Comparison of ENCODE assay signal across 19 cellular contexts in the genomic region with DNA sequence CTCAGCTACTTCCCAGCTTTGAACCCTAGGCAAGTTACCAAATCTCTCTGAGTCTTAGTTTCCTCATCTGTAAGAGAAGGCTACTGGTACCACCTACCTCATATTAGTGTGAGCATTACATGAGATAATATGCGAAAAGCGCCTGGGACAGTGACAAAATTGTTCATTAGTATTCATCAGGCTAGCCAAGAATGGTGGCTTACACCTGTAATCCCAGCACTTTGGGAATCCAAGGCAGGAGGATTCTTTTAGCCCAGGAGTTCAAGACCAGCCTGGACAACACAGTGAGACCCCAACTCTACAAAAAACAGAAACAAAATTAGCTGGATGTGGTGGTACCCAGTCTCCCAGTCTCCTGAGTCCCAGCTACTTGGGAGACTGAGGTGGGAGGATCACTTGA. TPM values are rescaled to one million over a fixed set of nuclear protein-coding genes. Genes with fewer than 3 reads are reported as not detected.
DNase-seq lines count a peak whose midpoint lies in the region; ATAC-seq and TF ChIP-seq lines count a peak whose summit lies in the region.
"Had no signal": no experiment of that assay in that cellular context is flagged by ENCODE, and none has a peak within 500 bp of the region (broad histone marks: within the 10 kb centered on the region; RNA-seq: fewer than 3 reads in every experiment).

No MANE protein-coding gene starts in this region.

- no peak overlapping the region for H4K5ac ChIP-seq in IMR-90 (ENCODE audit: low read depth, low read length)

- no peak for TF ChIP-seq RAD21 in IMR-90 (IDR thresholded peaks at IDR 0.05; ENCODE audit: low read length)

- dilution Hi-C loops in IMR-90 (cut with HindIII; ENCODE audit: low sequenced_read_pairs, unreplicated experiment): no loop called here
- dilution Hi-C loops in mammary epithelial cell (cut with HindIII; ENCODE audit: low sequenced_read_pairs): loop anchor here (10.0 kb wide), 1 partner anchor 156 kb away; no protein-coding TSS in a partner anchor

- peaks cover 36% of the 10 kb centered on the region for H3K9me1 ChIP-seq in IMR-90 (ENCODE audit: insufficient read depth, low read length)

- no peak overlapping the region for H3K56ac ChIP-seq in IMR-90 (ENCODE audit: extremely low read depth, insufficient read depth, low read length)

- H3K27me3 ChIP-seq in IMR-90 (ENCODE audit: control insufficient read depth, insufficient read depth, low read length) (no peaks in the 10 kb centered on the region), mammary epithelial cell (ENCODE audit: insufficient read depth, low read length) (no peaks in the 10 kb centered on the region), mucosa of stomach (ENCODE audit: control insufficient read depth, insufficient read depth, low read length) (no peaks in the 10 kb centered on the region), testis (no peaks in the 10 kb centered on the region), HAP-1 (ENCODE audit: low read depth) (no peaks in the 10 kb centered on the region)
- H3K27me3 ChIP-seq: BE2C, neural progenitor cell had no signal

- peak overlapping the region; percentile 52; the same call in 1 of the 2 replicates for H2BK20ac ChIP-seq in IMR-90 (ENCODE audit: low read depth, low read length)

- BruUV-seq in IMR-90 (replicated peaks; lab: Mats Ljungman, UMichigan) (no TSS peak), mammary epithelial cell (replicated peaks; lab: Mats Ljungman, UMichigan) (no TSS peak)

- intact Hi-C loops in IMR-90 (cut with micrococcal nuclease) (no loop called here), mammary epithelial cell (cut with micrococcal nuclease) (loop anchor here (1.0 kb wide), 1 partner anchor 20 kb away; no protein-coding TSS in a partner anchor), testis (cut with DNase I; ENCODE audit: low total_unique reads) (loop anchor here (10.0 kb wide), 1 partner anchor 354 kb away; no protein-coding TSS in a partner anchor)

- peak overlapping the region in 1 of 2 experiments; percentile 26; a peak in 1 of 4 replicates for H4K8ac ChIP-seq in IMR-90 (ENCODE audit: low read depth in 2 of 2, low read length in 2 of 2)

- no peak overlapping the region for H3K23ac ChIP-seq in IMR-90 (ENCODE audit: low read depth, low read length)

- no peaks in the 10 kb centered on the region for H3K9me3 ChIP-seq in IMR-90 (ENCODE audit: control insufficient read depth, insufficient read depth, low read length)
- no peaks in the 10 kb centered on the region for H3K9me3 ChIP-seq in mammary epithelial cell (replicated peaks; ENCODE audit: insufficient read depth, low read length)
- H3K9me3 ChIP-seq in mucosa of stomach (ENCODE audit: control insufficient read depth, low read length): no peaks in the 10 kb centered on the region
- H3K9me3 ChIP-seq in testis: no peaks in the 10 kb centered on the region
- H3K9me3 ChIP-seq in HAP-1: no peaks in the 10 kb centered on the region
- H3K9me3 ChIP-seq: BE2C had no signal

- CTCF ChIA-PET in IMR-90 (lab: Yijun Ruan, JAX) (no interaction called here), mammary epithelial cell (lab: Charles Lee; ENCODE audit: low non-redundant PET) (no interaction called here)

- no peak overlapping the region for H2BK15ac ChIP-seq in IMR-90 (ENCODE audit: low read depth, low read length)

- no peak overlapping the region for H3K4me3 ChIP-seq in IMR-90 (ENCODE audit: insufficient read depth, low read depth, low read length)
- H3K4me3 ChIP-seq in mammary epithelial cell (replicated peaks in 1 of 3; ENCODE audit: insufficient read depth in 1 of 3, low read depth in 2 of 3, low read length in 3 of 3): no peak overlapping the region
- no peak overlapping the region for H3K4me3 ChIP-seq in mucosa of stomach (ENCODE audit: low read length)
- H3K4me3 ChIP-seq in testis: no peak overlapping the region
- H3K4me3 ChIP-seq in HAP-1: no peak overlapping the region
- H3K4me3 ChIP-seq: neural progenitor cell had no signal

- 100% methylated on average over 2 of the region's 2 CpGs; no CpG with 5 or more reads in 1 of the 2 experiments for WGBS in IMR-90 (ENCODE audit: extremely low coverage in 2 of 2, insufficient read length in 1 of 2), 2 experiments
- 97% methylated on average over 2 of the region's 2 CpGs for WGBS in mammary epithelial cell (ENCODE audit: low coverage, missing lambda C conversion rate)
- WGBS in testis, 2 donors: 85% methylated on average over 2 of the region's 2 CpGs

- H3K4me2 ChIP-seq in IMR-90 (ENCODE audit: low read depth, low read length) (no peak overlapping the region), mammary epithelial cell (ENCODE audit: insufficient read depth, low read depth, low read length) (no peak overlapping the region)
- H3K4me2 ChIP-seq: KMS-11, neural progenitor cell had no signal

- H2AK9ac ChIP-seq in IMR-90 (replicated peaks; ENCODE audit: low read depth, low read length, poor library complexity): no peak overlapping the region

- H2BK120ac ChIP-seq in IMR-90 (ENCODE audit: low read depth, low read length): peak overlapping the region; percentile 91; the same call in 1 of the 2 replicates

- no peak for TF ChIP-seq CTCF in IMR-90 (conservative IDR thresholded peaks at IDR 0.05; ENCODE audit: low read depth, low read length)
- no peak for TF ChIP-seq CTCF in mammary epithelial cell (conservative IDR thresholded peaks at IDR 0.05 in 1 of 2, IDR thresholded peaks at IDR 0.05 in 1 of 2; ENCODE audit: extremely low read depth in 1 of 2, insufficient read depth in 1 of 2, low read depth in 1 of 2, low read length in 2 of 2)
- no peak for TF ChIP-seq CTCF in testis (IDR thresholded peaks at IDR 0.05)

- peaks cover 41% of the 10 kb centered on the region for H3K4me1 ChIP-seq in IMR-90 (ENCODE audit: control insufficient read depth, insufficient read depth, low read length)
- H3K4me1 ChIP-seq in mammary epithelial cell (ENCODE audit: insufficient read depth, low read length): peaks cover 65% of the 10 kb centered on the region
- peaks cover 69% of the 10 kb centered on the region for H3K4me1 ChIP-seq in mucosa of stomach (ENCODE audit: control insufficient read depth, insufficient read depth, low read length)
- H3K4me1 ChIP-seq in testis: peaks cover 48% of the 10 kb centered on the region
- peaks cover 15% of the 10 kb centered on the region for H3K4me1 ChIP-seq in HAP-1

- H3K18ac ChIP-seq in IMR-90 (ENCODE audit: low read depth, low read length): no peak overlapping the region

- H3K9ac ChIP-seq in IMR-90 (ENCODE audit: low read depth, low read length): no peak overlapping the region
- no peak overlapping the region for H3K9ac ChIP-seq in mammary epithelial cell (ENCODE audit: insufficient read depth, low read length)
- peak overlapping the region; percentile 38 for H3K9ac ChIP-seq in mucosa of stomach (ENCODE audit: low read length)
- H3K9ac ChIP-seq: KMS-11, neural progenitor cell had no signal

- in situ Hi-C loops in IMR-90 (cut with MboI; ENCODE audit: low sequenced_read_pairs): no loop called here
- in situ Hi-C loops in mammary epithelial cell (cut with MboI; ENCODE audit: low sequenced_read_pairs in 2 of 2): no loop called here
- in situ Hi-C loops in HAP-1 (cut with MboI; ENCODE audit: low sequenced_read_pairs): loop anchor here (10.0 kb wide), 1 partner anchor 54 kb away; no protein-coding TSS in a partner anchor

- H2AK5ac ChIP-seq in IMR-90 (ENCODE audit: low read depth, low read length): peak overlapping the region; percentile 74; the same call in 1 of the 2 replicates

- no peak overlapping the region for H2AFZ ChIP-seq in IMR-90 (replicated peaks; ENCODE audit: low read length, poor library complexity)
- H2AFZ ChIP-seq in mammary epithelial cell (ENCODE audit: low read depth, low read length): no peak overlapping the region
- H2AFZ ChIP-seq: neural progenitor cell had no signal

- no peak for DNase-seq in IMR-90
- no peak for DNase-seq in mammary epithelial cell
- no peak for DNase-seq in testis
- DNase-seq in HAP-1 (ENCODE audit: low spot score in 2 of 2): no peak
- DNase-seq in NCI-H1092 (lab: John Stamatoyannopoulos, UW): no peak
- DNase-seq in SW 1271 (lab: John Stamatoyannopoulos, UW): no peak
- DNase-seq: activated CD4-positive, alpha-beta T cell treated with anti-CD3 and anti-CD28 coated beads, Interleukin-2, amount 10 ng/mL, durations not matched to agents 24 days and 14 days; activated naive CD4-positive, alpha-beta T cell treated with anti-CD3 and anti-CD28 coated beads, Interleukin-2, amount 10 ng/mL, durations not matched to agents 7 days and 5 days; BE2C; effector CD4-positive, alpha-beta T cell; NCI-H1417 treated with DMSO at 0.1 percent for 48 hours; NCI-H2227 treated with DMSO at 0.1 percent for 48 hours; NK-92 treated with Interleukin-12 subunit alpha and Interleukin-12 subunit beta, amount 100 ng/mL, for 24 hours; SHP77 treated with DMSO at 0.1 percent for 48 hours; stimulated activated naive B cell treated with anti-CD40 and anti-IgM and Interleukin-4, amounts not matched to agents 10 μg/mL and 1 μg/mL and 100 μg/mL, for 72 hours had no signal

- H3K4ac ChIP-seq in IMR-90 (ENCODE audit: low read depth, low read length): peak overlapping the region; percentile 62

- ATAC-seq in IMR-90 (ENCODE audit: low read depth) (no peak), GM18907 (IDR thresholded peaks at IDR 0.05; ENCODE audit: unreplicated experiment) (no peak)
- ATAC-seq: stimulated activated naive B cell treated with anti-CD40 and anti-IgM and Interleukin-4, amounts not matched to agents 10 μg/mL and 1 μg/mL and 100 μg/mL, for 72 hours had no signal

- H4K20me1 ChIP-seq in IMR-90 (ENCODE audit: insufficient read depth, low read length): peaks cover 9% of the 10 kb centered on the region; the same call in 1 of the 2 replicates
- no peaks in the 10 kb centered on the region for H4K20me1 ChIP-seq in mammary epithelial cell (ENCODE audit: insufficient read depth, low read length)

- H3K79me2 ChIP-seq in mammary epithelial cell (ENCODE audit: insufficient read depth, low read length): peaks cover 81% of the 10 kb centered on the region

- POLR2A ChIA-PET in IMR-90 (lab: Charles Lee; ENCODE audit: unreplicated experiment): interaction anchor here (0.7 kb wide), 1 partner anchor 26 kb away, joined by 3 read pairs; no protein-coding TSS in a partner anchor

- no peak for TF ChIP-seq POLR2A in IMR-90 (IDR thresholded peaks at IDR 0.05; ENCODE audit: low read depth, low read length)
- no peak for TF ChIP-seq POLR2A in testis (IDR thresholded peaks at IDR 0.05)

- H3K79me1 ChIP-seq in IMR-90 (ENCODE audit: low read depth in 1 of 2, low read length in 2 of 2): peaks cover 49 to 74% of the 10 kb centered on the region in 2 experiments

- no peak overlapping the region for H3K14ac ChIP-seq in IMR-90 (replicated peaks; ENCODE audit: low read depth, low read length)

- H3K27ac ChIP-seq in IMR-90 (ENCODE audit: insufficient read depth, low read length) (no peak overlapping the region), mammary epithelial cell (ENCODE audit: insufficient read depth, low read depth, low read length) (peak overlapping the region; percentile 15), testis (peak overlapping the region; percentile 81 to 98)
- H3K27ac ChIP-seq: KMS-11, neural progenitor cell had no signal

- no peaks in the 10 kb centered on the region for H3K36me3 ChIP-seq in IMR-90 (ENCODE audit: control insufficient read depth, insufficient read depth, low read length)
- H3K36me3 ChIP-seq in mammary epithelial cell (ENCODE audit: insufficient read depth, low read length): no peaks in the 10 kb centered on the region
- H3K36me3 ChIP-seq in mucosa of stomach (ENCODE audit: control insufficient read depth, insufficient read depth, low read length): no peaks in the 10 kb centered on the region
- H3K36me3 ChIP-seq in testis (ENCODE audit: low read depth, missing control alignments): no peaks in the 10 kb centered on the region
- no peaks in the 10 kb centered on the region for H3K36me3 ChIP-seq in HAP-1 (replicated peaks)
- H3K36me3 ChIP-seq: BE2C, neural progenitor cell had no signal

- H2BK5ac ChIP-seq in IMR-90 (ENCODE audit: low read depth, low read length, poor library complexity, severe bottlenecking): no peak overlapping the region

- H4K91ac ChIP-seq in IMR-90 (ENCODE audit: insufficient read depth, low read depth, low read length): peak overlapping the region; percentile 13; the same call in 1 of the 2 replicates

RNA-seq across cellular contexts. Expression of a gene that starts 3.3 kb away (rescaled TPM):
- total RNA-seq in IMR-90 (2012; rRNA removed) (5.3 and 5.6 TPM in 2 replicates), mammary epithelial cell (100 to 1,000 TPM in 1 of 2 donors, 10 to 100 TPM in 1; 79.4 to 185 TPM), testis (100 to 1,000 TPM in 1 of 2 donors, 10 to 100 TPM in 1; 86.3 to 106 TPM)
- polyA plus RNA-seq in IMR-90 (2012; rRNA removed) (36.6 and 39.0 TPM in 2 replicates), mammary epithelial cell (171 TPM), testis (ENCODE audit: insufficient read depth, low read depth, low replicate concordance) (62.2 TPM)
- 14.8 and 45.8 TPM in 2 replicates for polyA plus RNA-seq in IMR-90 (2012; cell fraction: cytosol; rRNA removed)
- 35.9 and 73.0 TPM in 2 replicates for polyA plus RNA-seq in IMR-90 (2012; cell fraction: nucleus; rRNA removed; ENCODE audit: low replicate concordance)
- polyA minus RNA-seq in mammary epithelial cell: 166 TPM

RNA-seq across cellular contexts. Expression of a gene that starts 6.5 kb away (rescaled TPM):
- total RNA-seq in IMR-90 (2012; rRNA removed) (1.7 and 2.3 TPM in 2 replicates), mammary epithelial cell (1 to 10 TPM; 6.5 to 8.1 TPM), testis (1 to 10 TPM; 8.3 to 9.1 TPM)
- polyA plus RNA-seq in IMR-90 (2012; rRNA removed) (5.7 and 6.1 TPM in 2 replicates), mammary epithelial cell (3.1 TPM), testis (ENCODE audit: insufficient read depth, low read depth, low replicate concordance) (7.5 TPM)
- polyA plus RNA-seq in IMR-90 (2012; cell fraction: cytosol; rRNA removed): 4.5 and 5.5 TPM in 2 replicates
- polyA plus RNA-seq in IMR-90 (2012; cell fraction: nucleus; rRNA removed; ENCODE audit: low replicate concordance): 29.9 and 39.6 TPM in 2 replicates
- polyA minus RNA-seq in mammary epithelial cell: 3.4 TPM

RNA-seq across cellular contexts. Expression of a gene that starts 19.3 kb away (rescaled TPM):
- total RNA-seq in IMR-90 (2012; rRNA removed) (5.9 and 8.6 TPM in 2 replicates), mammary epithelial cell (10 to 100 TPM; 20.5 to 35.2 TPM), testis (10 to 100 TPM; 51.8 to 68.8 TPM)
- polyA plus RNA-seq in IMR-90 (2012; rRNA removed) (14.5 TPM in 2 replicates), mammary epithelial cell (16.7 TPM), testis (ENCODE audit: insufficient read depth, low read depth, low replicate concordance) (38.8 TPM)
- 13.5 and 13.8 TPM in 2 replicates for polyA plus RNA-seq in IMR-90 (2012; cell fraction: cytosol; rRNA removed)
- 8.5 and 12.5 TPM in 2 replicates for polyA plus RNA-seq in IMR-90 (2012; cell fraction: nucleus; rRNA removed; ENCODE audit: low replicate concordance)
- polyA minus RNA-seq in mammary epithelial cell: 12.4 TPM

RNA-seq across cellular contexts. Expression of a gene that starts 32.7 kb away (rescaled TPM):
- 5.6 and 6.1 TPM in 2 replicates for total RNA-seq in IMR-90 (2012; rRNA removed)
- 4.5 TPM in 2 replicates for polyA plus RNA-seq in IMR-90 (2012; rRNA removed)
- polyA plus RNA-seq in IMR-90 (2012; cell fraction: cytosol; rRNA removed): 5.2 and 10.6 TPM in 2 replicates
- polyA plus RNA-seq in IMR-90 (2012; cell fraction: nucleus; rRNA removed; ENCODE audit: low replicate concordance): 2.9 and 6.9 TPM in 2 replicates
- total RNA-seq in mammary epithelial cell: 1 to 10 TPM; 2.8 to 7.7 TPM
- polyA plus RNA-seq in mammary epithelial cell: 4.0 TPM
- not detected for polyA minus RNA-seq in mammary epithelial cell
- 10 to 100 TPM; 35.9 to 47.7 TPM for total RNA-seq in testis
- 76.8 TPM for polyA plus RNA-seq in testis (ENCODE audit: insufficient read depth, low read depth, low replicate concordance)

Comparison
In these comparisons a context has a peak if more than half of its experiments do, and no peak if none do; other contexts are left out.
1. RNA of a gene that starts 3.3 kb away (total RNA-seq): 79.4 to 185 TPM in mammary epithelial cell and 86.3 to 106 TPM in testis; 5.3 to 5.6 TPM in IMR-90; every median in the first group is over 10 times any median in the second.